12 cellular contexts compared by ENCODE assay signal in genomic region chr17:28926786-28927185, GRCh38. TPM values are rescaled to one million over a fixed set of nuclear protein-coding genes. Genes with fewer than 3 reads are reported as not detected.
DNase-seq lines count a peak whose midpoint lies in the region; ATAC-seq and TF ChIP-seq lines count a peak whose summit lies in the region.
"Had no signal": no experiment of that assay in that cellular context is flagged by ENCODE, and none has a peak within 500 bp of the region (broad histone marks: within the 10 kb centered on the region; RNA-seq: fewer than 3 reads in every experiment).

No MANE protein-coding gene starts in this region.

- ATAC-seq in activated CD8-positive, alpha-beta T cell treated with anti-CD3 and anti-CD28 coated beads, Interleukin-2, amount 10 ng/mL, durations not matched to agents 7 days and 5 days = no peak

- 92 to 98% (median 93%) methylated on average over 4 of the region's 4 CpGs for WGBS in spleen, 5 donors

- POLR2A ChIA-PET in activated CD8-positive, alpha-beta T cell treated with anti-CD3 and anti-CD28 coated beads, Interleukin-2, amount 10 ng/mL, durations not matched to agents 7 days and 5 days (lab: Charles Lee) = interaction anchor here (0.7 to 5.5 kb wide), 8 partner anchors 11 to 207 kb away, joined by 3 to 38 read pairs (median 6); partner anchors contain the start of genes PHF12 and RPL23A

- H3K4me3 Mint-ChIP-seq in T-helper 2 cell treated with Interferon-gamma antibody and Interleukin-4, amounts not matched to agents 5 μg/mL and 100 μg/mL, for 36 hours = peak overlapping the region; percentile 11
- no peak overlapping the region for H3K4me3 Mint-ChIP-seq in activated CD8-positive, alpha-beta T cell treated with anti-CD3 and anti-CD28 coated beads, Interleukin-2, amount 10 ng/mL, durations not matched to agents 7 days and 5 days

- H3K4me3 ChIP-seq in fibroblast of villous mesenchyme (ENCODE audit: low read depth, low read length) (no peak overlapping the region), spleen (peak overlapping the region in 1 of 8 donors; percentile 58)
- H3K4me3 ChIP-seq: HAP-1, suprapubic skin had no signal

- TF ChIP-seq POLR2A in spleen (IDR thresholded peaks at IDR 0.05) = no peak

- H3K9me3 Mint-ChIP-seq in T-helper 2 cell treated with Interferon-gamma antibody and Interleukin-4, amounts not matched to agents 5 μg/mL and 100 μg/mL, for 36 hours = peaks cover 16% of the 10 kb centered on the region
- H3K9me3 Mint-ChIP-seq in activated CD8-positive, alpha-beta T cell treated with anti-CD3 and anti-CD28 coated beads, Interleukin-2, amount 10 ng/mL, durations not matched to agents 7 days and 5 days (ENCODE audit: insufficient read depth) = no peaks in the 10 kb centered on the region

- H3K27me3 ChIP-seq in spleen (replicated peaks in 1 of 7) = no peaks in the 10 kb centered on the region
- H3K27me3 ChIP-seq: suprapubic skin had no signal

- no peaks in the 10 kb centered on the region for H3K27me3 Mint-ChIP-seq in T-helper 2 cell treated with Interferon-gamma antibody and Interleukin-4, amounts not matched to agents 5 μg/mL and 100 μg/mL, for 36 hours (ENCODE audit: low read depth)
- H3K27me3 Mint-ChIP-seq in activated CD8-positive, alpha-beta T cell treated with anti-CD3 and anti-CD28 coated beads, Interleukin-2, amount 10 ng/mL, durations not matched to agents 7 days and 5 days (ENCODE audit: low read depth) = no peaks in the 10 kb centered on the region

- peaks cover 16 to 91% (median 50%) of the 10 kb centered on the region in 6 donors for H3K4me1 ChIP-seq in spleen
- H3K4me1 ChIP-seq: HAP-1, suprapubic skin had no signal

- H3K4me1 Mint-ChIP-seq in T-helper 2 cell treated with Interferon-gamma antibody and Interleukin-4, amounts not matched to agents 5 μg/mL and 100 μg/mL, for 36 hours (ENCODE audit: low read depth) = peaks cover 52% of the 10 kb centered on the region
- peaks cover 55% of the 10 kb centered on the region for H3K4me1 Mint-ChIP-seq in activated CD8-positive, alpha-beta T cell treated with anti-CD3 and anti-CD28 coated beads, Interleukin-2, amount 10 ng/mL, durations not matched to agents 7 days and 5 days (ENCODE audit: low read depth)

- TF ChIP-seq CTCF in fibroblast of villous mesenchyme (IDR thresholded peaks at IDR 0.05; ENCODE audit: insufficient read depth, low read depth, low read length) (no peak), spleen (IDR thresholded peaks at IDR 0.05 in 8 of 11, conservative IDR thresholded peaks at IDR 0.05 in 3 of 11) (no peak), GM20000 (IDR thresholded peaks at IDR 0.05; ENCODE audit: extremely low read depth, missing control alignments) (no peak)

- H3K36me3 Mint-ChIP-seq in T-helper 2 cell treated with Interferon-gamma antibody and Interleukin-4, amounts not matched to agents 5 μg/mL and 100 μg/mL, for 36 hours (ENCODE audit: low read depth) = peaks cover 61% of the 10 kb centered on the region
- peaks cover 79% of the 10 kb centered on the region for H3K36me3 Mint-ChIP-seq in activated CD8-positive, alpha-beta T cell treated with anti-CD3 and anti-CD28 coated beads, Interleukin-2, amount 10 ng/mL, durations not matched to agents 7 days and 5 days (ENCODE audit: low read depth)

- peak overlapping the region; percentile 84 for H3K27ac Mint-ChIP-seq in T-helper 2 cell treated with Interferon-gamma antibody and Interleukin-4, amounts not matched to agents 5 μg/mL and 100 μg/mL, for 36 hours
- peak overlapping the region; percentile 88 for H3K27ac Mint-ChIP-seq in activated CD8-positive, alpha-beta T cell treated with anti-CD3 and anti-CD28 coated beads, Interleukin-2, amount 10 ng/mL, durations not matched to agents 7 days and 5 days

- CTCF ChIA-PET in activated CD8-positive, alpha-beta T cell treated with anti-CD3 and anti-CD28 coated beads, Interleukin-2, amount 10 ng/mL, durations not matched to agents 7 days and 5 days (lab: Charles Lee) = interaction anchor here (1.0 to 3.8 kb wide), 11 partner anchors 8 to 199 kb away, joined by 3 to 47 read pairs (median 13); partner anchors contain the start of genes NEK8, PHF12 and TLCD1

- H3K9me3 ChIP-seq in spleen = no peaks in the 10 kb centered on the region
- H3K9me3 ChIP-seq: HAP-1, suprapubic skin had no signal

- DNase-seq in T-helper 2 cell treated with Interferon-gamma antibody and Interleukin-4, amounts not matched to agents 5 μg/mL and 100 μg/mL, for 36 hours (ENCODE audit: low spot score) = no peak
- no peak for DNase-seq in T-helper 2 cell
- DNase-seq in activated CD8-positive, alpha-beta T cell treated with anti-CD3 and anti-CD28 coated beads, Interleukin-2, amount 10 ng/mL, durations not matched to agents 7 days and 5 days = no peak
- DNase-seq in fibroblast of villous mesenchyme (ENCODE audit: low read depth) = peak; percentile 60
- no peak for DNase-seq in spleen
- no peak for DNase-seq in NCI-H774 (lab: John Stamatoyannopoulos, UW)
- DNase-seq in UCSD-AML1 (lab: John Stamatoyannopoulos, UW; ENCODE audit: unreplicated experiment) = no peak
- no peak for DNase-seq in GM20000 (ENCODE audit: low spot score)
- DNase-seq: 8988T, NCI-H1105 had no signal

- H3K36me3 ChIP-seq in spleen = peaks cover 0 to 80% (median 30%) of the 10 kb centered on the region in 6 donors

- H3K27ac ChIP-seq in spleen = peak overlapping the region; percentile 71 to 96 (median 90)
- H3K27ac ChIP-seq: suprapubic skin had no signal

- intact Hi-C loops in spleen (cut with DNase I; ENCODE audit: low total_unique reads) = no loop called here

RNA-seq across cellular contexts. Expression of gene DHRS13, which starts 23.9 kb away (rescaled TPM):
- total RNA-seq in activated CD8-positive, alpha-beta T cell treated with anti-CD3 and anti-CD28 coated beads, Interleukin-2, amount 10 ng/mL, durations not matched to agents 7 days and 5 days = 10 to 100 TPM; 29.2 to 29.3 TPM
- 2.6 and 3.5 TPM in 2 replicates for total RNA-seq in fibroblast of villous mesenchyme
- total RNA-seq in spleen = 10 to 100 TPM; 14.7 to 51.2 (median 21.2) TPM
- polyA plus RNA-seq in spleen = 10 to 100 TPM; 12.2 to 12.6 (median 12.6) TPM

RNA-seq across cellular contexts. Expression of gene PHF12, which starts 24.5 kb away (rescaled TPM):
- 10 to 100 TPM; 66.5 to 67.4 TPM for total RNA-seq in activated CD8-positive, alpha-beta T cell treated with anti-CD3 and anti-CD28 coated beads, Interleukin-2, amount 10 ng/mL, durations not matched to agents 7 days and 5 days
- total RNA-seq in fibroblast of villous mesenchyme (22.5 and 23.2 TPM in 2 replicates), spleen (100 to 1,000 TPM in 2 of 7 donors, 10 to 100 TPM in 5; 65.9 to 118 (median 84.9) TPM)
- 10 to 100 TPM; 16.2 to 22.0 (median 20.0) TPM for polyA plus RNA-seq in spleen

RNA-seq across cellular contexts. Expression of gene FLOT2, which starts 29.3 kb away (rescaled TPM):
- 100 to 1,000 TPM; 197 to 198 TPM for total RNA-seq in activated CD8-positive, alpha-beta T cell treated with anti-CD3 and anti-CD28 coated beads, Interleukin-2, amount 10 ng/mL, durations not matched to agents 7 days and 5 days
- total RNA-seq in fibroblast of villous mesenchyme (39.6 and 43.6 TPM in 2 replicates), spleen (100 to 1,000 TPM; 133 to 259 (median 202) TPM)
- polyA plus RNA-seq in spleen = 100 to 1,000 TPM in 1 of 3 donors, 10 to 100 TPM in 2; 80.8 to 119 (median 92.8) TPM
